ENCODE assay signal across 1 cellular context in the genomic region with DNA sequence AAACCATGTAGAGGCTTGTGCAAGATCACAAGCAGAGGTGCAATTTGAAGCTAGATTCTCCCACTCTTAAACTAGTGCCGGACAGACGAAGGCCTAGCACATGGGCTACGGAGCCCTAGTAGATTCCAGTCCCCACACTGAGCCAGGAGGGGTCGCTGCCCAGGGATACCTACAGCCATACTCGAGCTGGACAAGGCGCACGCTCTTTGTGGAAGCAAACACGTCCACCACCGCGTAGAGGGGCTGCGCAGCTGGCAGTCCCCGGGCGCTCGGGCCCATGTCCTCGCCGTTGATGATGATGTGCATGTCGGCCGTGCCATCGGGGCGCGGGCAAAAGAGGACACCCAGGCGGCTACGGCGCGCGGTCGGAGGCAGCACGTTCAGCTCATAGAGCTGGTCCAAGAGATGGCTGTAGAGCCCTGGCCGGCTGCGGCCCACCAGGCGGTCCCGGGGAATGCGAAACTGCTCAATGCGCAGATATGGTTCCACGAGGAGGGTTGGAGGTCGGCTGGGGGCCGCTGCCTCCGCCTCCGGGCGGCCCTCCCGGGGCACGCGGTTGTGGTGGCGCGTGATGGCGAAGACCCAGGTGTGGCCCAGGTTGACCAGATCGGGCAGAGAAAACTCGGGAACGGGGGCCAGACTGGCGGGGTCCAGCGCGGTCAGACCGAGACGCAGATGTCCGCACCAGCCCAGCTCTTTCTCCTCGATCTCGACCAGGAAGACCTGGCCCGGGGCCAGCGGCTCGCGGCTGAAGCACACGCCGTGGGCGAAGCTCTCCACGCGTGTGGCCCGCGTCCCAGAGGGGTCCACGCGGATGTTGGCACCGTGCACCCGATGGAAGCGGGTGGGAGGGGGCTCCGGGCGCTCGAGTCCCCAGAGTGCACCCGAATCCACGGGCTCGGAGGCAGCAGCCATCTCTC.
TF ChIP-seq lines count a peak whose summit lies in the region.

No MANE protein-coding gene starts in this region.

TF ChIP-seq in HepG2, 621 proteins besides CTCF, POLR2A, EP300 and RAD21 (continued from another document and continues in another):
- TF ChIP-seq ZNF280B (CRISPR knock-in tag; IDR thresholded peaks at IDR 0.05; ENCODE audit: borderline replicate concordance) = peak; percentile 58; the same call in 1 of the 2 replicates
- no peak for TF ChIP-seq NFRKB (IDR thresholded peaks at IDR 0.05)
- TF ChIP-seq TERF1 (CRISPR knock-in tag; IDR thresholded peaks at IDR 0.05) = no peak
- no peak for TF ChIP-seq ZNF12 (CRISPR knock-in tag; IDR thresholded peaks at IDR 0.05)
- no peak; the same call in 1 of the 2 replicates for TF ChIP-seq ZNF816 (CRISPR knock-in tag; IDR thresholded peaks at IDR 0.05; ENCODE audit: borderline replicate concordance)
- peak; percentile 93 for TF ChIP-seq KDM5B (CRISPR knock-in tag; IDR thresholded peaks at IDR 0.05; ENCODE audit: borderline replicate concordance)
- 0 out of 2 replicates have a peak, but pooled peaks have one; percentile 66 for TF ChIP-seq TARDBP (CRISPR knock-in tag; IDR thresholded peaks at IDR 0.05)
- 0 out of 2 replicates have a peak, but pooled peaks have one; percentile 89 for TF ChIP-seq AHR (CRISPR knock-in tag; IDR thresholded peaks at IDR 0.05)
- no peak for TF ChIP-seq PAWR (CRISPR knock-in tag; IDR thresholded peaks at IDR 0.05; ENCODE audit: borderline replicate concordance)
- TF ChIP-seq MLXIP (CRISPR knock-in tag; IDR thresholded peaks at IDR 0.05; ENCODE audit: borderline replicate concordance) = peak; percentile 42; the same call in 1 of the 2 replicates
- TF ChIP-seq RNF2 (conservative IDR thresholded peaks at IDR 0.05; ENCODE audit: low read depth) = no peak; the same call in 1 of the 2 replicates
- TF ChIP-seq, protein P1, sequence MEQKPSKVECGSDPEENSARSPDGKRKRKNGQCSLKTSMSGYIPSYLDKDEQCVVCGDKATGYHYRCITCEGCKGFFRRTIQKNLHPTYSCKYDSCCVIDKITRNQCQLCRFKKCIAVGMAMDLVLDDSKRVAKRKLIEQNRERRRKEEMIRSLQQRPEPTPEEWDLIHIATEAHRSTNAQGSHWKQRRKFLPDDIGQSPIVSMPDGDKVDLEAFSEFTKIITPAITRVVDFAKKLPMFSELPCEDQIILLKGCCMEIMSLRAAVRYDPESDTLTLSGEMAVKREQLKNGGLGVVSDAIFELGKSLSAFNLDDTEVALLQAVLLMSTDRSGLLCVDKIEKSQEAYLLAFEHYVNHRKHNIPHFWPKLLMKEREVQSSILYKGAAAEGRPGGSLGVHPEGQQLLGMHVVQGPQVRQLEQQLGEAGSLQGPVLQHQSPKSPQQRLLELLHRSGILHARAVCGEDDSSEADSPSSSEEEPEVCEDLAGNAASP (CRISPR knock-in tag; IDR thresholded peaks at IDR 0.05; ENCODE audit: borderline replicate concordance) = peak; percentile 88
- TF ChIP-seq, protein P2, sequence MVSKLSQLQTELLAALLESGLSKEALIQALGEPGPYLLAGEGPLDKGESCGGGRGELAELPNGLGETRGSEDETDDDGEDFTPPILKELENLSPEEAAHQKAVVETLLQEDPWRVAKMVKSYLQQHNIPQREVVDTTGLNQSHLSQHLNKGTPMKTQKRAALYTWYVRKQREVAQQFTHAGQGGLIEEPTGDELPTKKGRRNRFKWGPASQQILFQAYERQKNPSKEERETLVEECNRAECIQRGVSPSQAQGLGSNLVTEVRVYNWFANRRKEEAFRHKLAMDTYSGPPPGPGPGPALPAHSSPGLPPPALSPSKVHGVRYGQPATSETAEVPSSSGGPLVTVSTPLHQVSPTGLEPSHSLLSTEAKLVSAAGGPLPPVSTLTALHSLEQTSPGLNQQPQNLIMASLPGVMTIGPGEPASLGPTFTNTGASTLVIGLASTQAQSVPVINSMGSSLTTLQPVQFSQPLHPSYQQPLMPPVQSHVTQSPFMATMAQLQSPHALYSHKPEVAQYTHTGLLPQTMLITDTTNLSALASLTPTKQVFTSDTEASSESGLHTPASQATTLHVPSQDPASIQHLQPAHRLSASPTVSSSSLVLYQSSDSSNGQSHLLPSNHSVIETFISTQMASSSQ (IDR thresholded peaks at IDR 0.05; ENCODE audit: low read depth) = no peak
- TF ChIP-seq, protein P2 (CRISPR knock-in tag; IDR thresholded peaks at IDR 0.05; ENCODE audit: borderline replicate concordance) = no peak; the same call in 1 of the 2 replicates
- TF ChIP-seq ZNF878 (CRISPR knock-in tag; IDR thresholded peaks at IDR 0.05) = 0 out of 2 replicates have a peak, but pooled peaks have one; percentile 56
- TF ChIP-seq HIC2 (CRISPR knock-in tag; IDR thresholded peaks at IDR 0.05; ENCODE audit: low read depth) = no peak
- no peak for TF ChIP-seq ZNF605 (CRISPR knock-in tag; IDR thresholded peaks at IDR 0.05)
- no peak for TF ChIP-seq JARID2 (CRISPR knock-in tag; IDR thresholded peaks at IDR 0.05; ENCODE audit: insufficient replicate concordance)
- peak; percentile 64; the same call in 1 of the 2 replicates for TF ChIP-seq HNRNPL (IDR thresholded peaks at IDR 0.05; ENCODE audit: low read depth, low read length)
- 0 out of 2 replicates have a peak, but pooled peaks have one; percentile 18 for TF ChIP-seq MNT (IDR thresholded peaks at IDR 0.05)
- TF ChIP-seq FOSL2 (CRISPR knock-in tag; IDR thresholded peaks at IDR 0.05) = peak; percentile 58
- no peak for TF ChIP-seq SRSF4 (IDR thresholded peaks at IDR 0.05; ENCODE audit: low read depth, low read length, poor library complexity, severe bottlenecking)
- TF ChIP-seq ZNF317 (CRISPR knock-in tag; IDR thresholded peaks at IDR 0.05) = peak; percentile 83
- no peak for TF ChIP-seq ZNF512B (CRISPR knock-in tag; IDR thresholded peaks at IDR 0.05; ENCODE audit: borderline replicate concordance)
- TF ChIP-seq ATRX (CRISPR knock-in tag; IDR thresholded peaks at IDR 0.05; ENCODE audit: borderline replicate concordance) = no peak
- no peak for TF ChIP-seq NR2F6 (IDR thresholded peaks at IDR 0.05)
- TF ChIP-seq NR2F6 (CRISPR knock-in tag; IDR thresholded peaks at IDR 0.05) = peak; percentile 66; the same call in 1 of the 2 replicates
- TF ChIP-seq ZNF430 (CRISPR knock-in tag; IDR thresholded peaks at IDR 0.05) = peak; percentile 94
- TF ChIP-seq KLF9 (CRISPR knock-in tag; IDR thresholded peaks at IDR 0.05; ENCODE audit: low read depth) = peak; percentile 87
- no peak for TF ChIP-seq ZNF34 (CRISPR knock-in tag; IDR thresholded peaks at IDR 0.05; ENCODE audit: borderline replicate concordance)
- TF ChIP-seq ZNF629 (CRISPR knock-in tag; conservative IDR thresholded peaks at IDR 0.05) = 0 out of 2 replicates have a peak, but pooled peaks have one; percentile 16
- no peak for TF ChIP-seq SOX13 (IDR thresholded peaks at IDR 0.05)
- TF ChIP-seq SOX13 (CRISPR knock-in tag; conservative IDR thresholded peaks at IDR 0.05 in 1 of 2, IDR thresholded peaks at IDR 0.05 in 1 of 2) = peak in 1 of 2 experiments; percentile 47; a peak in 1 of 4 replicates
- peak; percentile 36 for TF ChIP-seq ZNF773 (CRISPR knock-in tag; IDR thresholded peaks at IDR 0.05; ENCODE audit: borderline replicate concordance)
- peak; percentile 49; the same call in 1 of the 2 replicates for TF ChIP-seq ZNF205 (CRISPR knock-in tag; IDR thresholded peaks at IDR 0.05)
